In genomic region chr16:2967721-2968161, GRCh38 we compare ENCODE assay signal across 1 cellular context.
TF ChIP-seq lines count a peak whose summit lies in the region.

No MANE protein-coding gene starts in this region.

TF ChIP-seq in HCT116, 20 proteins besides CTCF, POLR2A, EP300 and RAD21:
- TF ChIP-seq JUND (IDR thresholded peaks at IDR 0.05) (no peak), ELF1 (IDR thresholded peaks at IDR 0.05; ENCODE audit: borderline replicate concordance, low read depth) (no peak), TCF7L2 (IDR thresholded peaks at IDR 0.05; ENCODE audit: borderline replicate concordance, extremely low read depth, insufficient read depth, insufficient read length) (no peak), SRF (IDR thresholded peaks at IDR 0.05; ENCODE audit: low read depth) (no peak), ZNF274 (IDR thresholded peaks at IDR 0.05; ENCODE audit: low read depth, low read length) (no peak), FOSL1 (IDR thresholded peaks at IDR 0.05; ENCODE audit: low read depth) (no peak), POLR2AphosphoS5 (IDR thresholded peaks at IDR 0.05; ENCODE audit: low read depth, low read length) (no peak), SP1 (IDR thresholded peaks at IDR 0.05; ENCODE audit: low read depth) (no peak), EZH2phosphoT487 (IDR thresholded peaks at IDR 0.05; ENCODE audit: borderline replicate concordance) (no peak), EGR1 (IDR thresholded peaks at IDR 0.05; ENCODE audit: low read depth) (no peak), ZFX (IDR thresholded peaks at IDR 0.05) (no peak)
